18 cellular contexts compared by ENCODE assay signal in genomic region chr12:31815096-31815495, GRCh38.
A peak's percentile ranks its signal among the peaks of the same experiment; 100 is the strongest.
DNase-seq lines count a peak whose midpoint lies in the region; ATAC-seq and TF ChIP-seq lines count a peak whose summit lies in the region.
"Had no signal": no experiment of that assay in that cellular context is flagged by ENCODE, and none has a peak within 500 bp of the region (broad histone marks: within the 10 kb centered on the region; RNA-seq: fewer than 3 reads in every experiment).

No MANE protein-coding gene starts in this region.

- no peak overlapping the region for H2BK5ac ChIP-seq in mesendoderm (ENCODE audit: low read length)

- POLR2A ChIA-PET in Caco-2 (lab: Charles Lee) = interaction anchor here (0.6 to 2.0 kb wide), 3 partner anchors 86 to 108 kb away, joined by 3 to 8 read pairs (median 4); partner anchors contain the start of gene AMN1

- CTCF ChIA-PET in Caco-2 (lab: Charles Lee) = interaction anchor here (1.0 kb wide), 1 partner anchor 85 kb away, joined by 3 read pairs; no protein-coding TSS in a partner anchor
- CTCF ChIA-PET in activated CD8-positive, alpha-beta memory T cell treated with anti-CD3 and anti-CD28 coated beads, Interleukin-2, amount 10 ng/mL, durations not matched to agents 7 days and 5 days (lab: Charles Lee) = no interaction called here

- H3K9me3 ChIP-seq in Caco-2 = peaks cover 17% of the 10 kb centered on the region
- no peaks in the 10 kb centered on the region for H3K9me3 ChIP-seq in T-helper 17 cell (ENCODE audit: control insufficient read depth, low read length, poor library complexity, severe bottlenecking)
- H3K9me3 ChIP-seq in MG63 = no peaks in the 10 kb centered on the region
- H3K9me3 ChIP-seq: HAP-1 had no signal

- H3K27me3 ChIP-seq in Caco-2 (replicated peaks; ENCODE audit: control insufficient read depth, insufficient read depth, low read length) (no peaks in the 10 kb centered on the region), mesendoderm (ENCODE audit: insufficient read depth, low read length, poor library complexity) (no peaks in the 10 kb centered on the region), MG63 (no peaks in the 10 kb centered on the region)

- H3K27ac ChIP-seq in mesendoderm (ENCODE audit: low read depth, low read length) = no peak overlapping the region
- H3K27ac ChIP-seq: C4-2B had no signal

- ATAC-seq in T-helper 17 cell (no peak), HG03439 (IDR thresholded peaks at IDR 0.05; ENCODE audit: unreplicated experiment) (no peak)
- ATAC-seq in activated CD8-positive, alpha-beta memory T cell treated with anti-CD3 and anti-CD28 coated beads, Interleukin-2, amount 10 ng/mL, durations not matched to agents 7 days and 5 days = no peak
- ATAC-seq: CD8-positive, alpha-beta T cell had no signal

- no peak overlapping the region for H3K23ac ChIP-seq in mesendoderm (ENCODE audit: low read length)

- peak overlapping the region; percentile 60 for H3K18ac ChIP-seq in mesendoderm (ENCODE audit: low read length)

- H4K8ac ChIP-seq in mesendoderm (ENCODE audit: low read depth, low read length) = no peak overlapping the region

- no peak overlapping the region for H2AK5ac ChIP-seq in mesendoderm (ENCODE audit: low read length)

- H3K4me1 Mint-ChIP-seq in Caco-2 (ENCODE audit: low read depth, unreplicated experiment) (peaks cover 9% of the 10 kb centered on the region), T-helper 17 cell (peaks cover 12% of the 10 kb centered on the region), chondrocyte (ENCODE audit: low read depth) (no peaks in the 10 kb centered on the region)
- H3K4me1 Mint-ChIP-seq in activated CD8-positive, alpha-beta memory T cell treated with anti-CD3 and anti-CD28 coated beads, Interleukin-2, amount 10 ng/mL, durations not matched to agents 7 days and 5 days = peaks cover 12% of the 10 kb centered on the region

- no peak for TF ChIP-seq CTCF in Caco-2 (IDR thresholded peaks at IDR 0.05; ENCODE audit: insufficient read depth in 1 of 2, low read depth in 1 of 2, low read length in 1 of 2, severe bottlenecking in 1 of 2, unreplicated experiment in 1 of 2)
- no peak for TF ChIP-seq CTCF in chondrocyte (IDR thresholded peaks at IDR 0.05)

- no peaks in the 10 kb centered on the region for H3K9me3 Mint-ChIP-seq in Caco-2 (ENCODE audit: unreplicated experiment)
- no peaks in the 10 kb centered on the region for H3K9me3 Mint-ChIP-seq in activated CD8-positive, alpha-beta memory T cell treated with anti-CD3 and anti-CD28 coated beads, Interleukin-2, amount 10 ng/mL, durations not matched to agents 7 days and 5 days (ENCODE audit: low read depth)
- H3K9me3 Mint-ChIP-seq in chondrocyte (ENCODE audit: low read depth) = no peaks in the 10 kb centered on the region
- H3K9me3 Mint-ChIP-seq: CD8-positive, alpha-beta T cell had no signal

- no peaks in the 10 kb centered on the region for H3K27me3 Mint-ChIP-seq in Caco-2 (ENCODE audit: insufficient read depth, unreplicated experiment)
- H3K27me3 Mint-ChIP-seq in T-helper 17 cell = no peaks in the 10 kb centered on the region
- H3K27me3 Mint-ChIP-seq in activated CD8-positive, alpha-beta memory T cell treated with anti-CD3 and anti-CD28 coated beads, Interleukin-2, amount 10 ng/mL, durations not matched to agents 7 days and 5 days = no peaks in the 10 kb centered on the region
- no peaks in the 10 kb centered on the region for H3K27me3 Mint-ChIP-seq in chondrocyte (ENCODE audit: low read depth)

- H3K79me2 ChIP-seq in mesendoderm (ENCODE audit: control insufficient read depth, insufficient read depth, low read length) = no peaks in the 10 kb centered on the region

- WGBS in mesendoderm (ENCODE audit: extremely low coverage, insufficient coverage, low lambda C conversion rate) = no CpG with 5 or more reads among the region's 1 CpG

- H3K27ac Mint-ChIP-seq in Caco-2 (ENCODE audit: unreplicated experiment) = peak overlapping the region; percentile 28
- H3K27ac Mint-ChIP-seq in T-helper 17 cell = peak overlapping the region; percentile 32
- no peak overlapping the region for H3K27ac Mint-ChIP-seq in activated CD8-positive, alpha-beta memory T cell treated with anti-CD3 and anti-CD28 coated beads, Interleukin-2, amount 10 ng/mL, durations not matched to agents 7 days and 5 days
- no peak overlapping the region for H3K27ac Mint-ChIP-seq in chondrocyte (ENCODE audit: unreplicated experiment)
- H3K27ac Mint-ChIP-seq: CD8-positive, alpha-beta T cell had no signal

- no peak overlapping the region for H3K4me2 ChIP-seq in mesendoderm (ENCODE audit: low read length)

- H3K4me3 ChIP-seq in Caco-2 (ENCODE audit: low read depth, low read length) (no peak overlapping the region), mesendoderm (ENCODE audit: low read length) (no peak overlapping the region), MG63 (no peak overlapping the region)
- H3K4me3 ChIP-seq: HAP-1 had no signal

- peaks cover 24% of the 10 kb centered on the region for H3K4me1 ChIP-seq in Caco-2
- H3K4me1 ChIP-seq in mesendoderm (ENCODE audit: control insufficient read depth, low read depth, low read length) = no peaks in the 10 kb centered on the region
- H3K4me1 ChIP-seq: HAP-1 had no signal

- H3K4ac ChIP-seq in mesendoderm (ENCODE audit: low read depth, low read length) = peak overlapping the region; percentile 12

- no peaks in the 10 kb centered on the region for H3K79me1 ChIP-seq in mesendoderm (ENCODE audit: low read length)

- BruUV-seq in Caco-2 (replicated peaks; lab: Mats Ljungman, UMichigan) = no TSS peak

- no peak overlapping the region for H4K5ac ChIP-seq in mesendoderm (ENCODE audit: low read length)

- H3K4me3 Mint-ChIP-seq in Caco-2 (ENCODE audit: unreplicated experiment) (no peak overlapping the region), T-helper 17 cell (no peak overlapping the region), chondrocyte (ENCODE audit: unreplicated experiment) (no peak overlapping the region)
- H3K4me3 Mint-ChIP-seq in activated CD8-positive, alpha-beta memory T cell treated with anti-CD3 and anti-CD28 coated beads, Interleukin-2, amount 10 ng/mL, durations not matched to agents 7 days and 5 days = no peak overlapping the region
- H3K4me3 Mint-ChIP-seq: CD8-positive, alpha-beta T cell had no signal

- H3K36me3 Mint-ChIP-seq in Caco-2 (ENCODE audit: insufficient read depth, unreplicated experiment) = no peaks in the 10 kb centered on the region
- peaks cover 3% of the 10 kb centered on the region for H3K36me3 Mint-ChIP-seq in T-helper 17 cell (ENCODE audit: low read depth)
- peaks cover 7% of the 10 kb centered on the region for H3K36me3 Mint-ChIP-seq in activated CD8-positive, alpha-beta memory T cell treated with anti-CD3 and anti-CD28 coated beads, Interleukin-2, amount 10 ng/mL, durations not matched to agents 7 days and 5 days
- H3K36me3 Mint-ChIP-seq in chondrocyte (ENCODE audit: low read depth) = no peaks in the 10 kb centered on the region
- H3K36me3 Mint-ChIP-seq: CD8-positive, alpha-beta T cell had no signal

- DNase-seq in Caco-2 (peak; percentile 51 to 58), T-helper 17 cell (no peak), kidney tubule cell (ENCODE audit: low spot score) (peak; percentile 9), mesendoderm (no peak), chondrocyte (ENCODE audit: low spot score) (no peak), MG63 (no peak)
- DNase-seq in activated CD8-positive, alpha-beta memory T cell treated with anti-CD3 and anti-CD28 coated beads, Interleukin-2, amount 10 ng/mL, durations not matched to agents 7 days and 5 days = no peak
- DNase-seq: 8988T; ACHN; CD8-positive, alpha-beta T cell; COR-L47; DMS53; GOT3; IMR-90; KBM-7 had no signal

- intact Hi-C loops in Caco-2 (cut with micrococcal nuclease; ENCODE audit: unreplicated experiment) = loop anchor here (1.0 kb wide), 2 partner anchors 42 to 66 kb away; no protein-coding TSS in a partner anchor

- no peak overlapping the region for H2BK15ac ChIP-seq in mesendoderm (replicated peaks; ENCODE audit: low read depth)

- no peak overlapping the region for H3K56ac ChIP-seq in mesendoderm (ENCODE audit: low read length)

- H3K36me3 ChIP-seq in Caco-2 (ENCODE audit: control insufficient read depth, insufficient read depth, low read length) (no peaks in the 10 kb centered on the region; the same call in 1 of the 2 replicates), mesendoderm (ENCODE audit: control insufficient read depth, insufficient read depth, low read length) (no peaks in the 10 kb centered on the region), MG63 (no peaks in the 10 kb centered on the region)
- H3K36me3 ChIP-seq: HAP-1 had no signal

- no peak overlapping the region for H2BK120ac ChIP-seq in mesendoderm (ENCODE audit: low read depth, low read length)

- H3K9ac ChIP-seq in mesendoderm (ENCODE audit: low read length) = no peak overlapping the region

Comparison
In these comparisons a context has a peak if more than half of its experiments do, and no peak if none do; other contexts are left out.
1. DNase-seq: peak in Caco-2 (2 of 2) and kidney tubule cell (single experiment); none in T-helper 17 cell (0 of 3), mesendoderm (single experiment), activated CD8-positive, alpha-beta memory T cell treated with anti-CD3 and anti-CD28 coated beads, Interleukin-2, amount 10 ng/mL, durations not matched to agents 7 days and 5 days (single experiment), chondrocyte (single experiment) and MG63 (single experiment).
2. H3K27ac Mint-ChIP-seq: peak in Caco-2 (single experiment) and T-helper 17 cell (single experiment); none in activated CD8-positive, alpha-beta memory T cell treated with anti-CD3 and anti-CD28 coated beads, Interleukin-2, amount 10 ng/mL, durations not matched to agents 7 days and 5 days (single experiment) and chondrocyte (single experiment).